Comparison of ENCODE assay signal across 36 cellular contexts in genomic region chr12:78586790-78587189, GRCh38.
"Had no signal": no experiment of that assay in that cellular context is flagged by ENCODE, and none has a peak within 500 bp of the region (broad histone marks: within the 10 kb centered on the region; RNA-seq: fewer than 3 reads in every experiment).

No MANE protein-coding gene starts in this region.

- DNase-seq: activated CD4-positive, alpha-beta memory T cell treated with anti-CD3 and anti-CD28 coated beads, Interleukin-2, amount 10 ng/mL, durations not matched to agents 7 days and 5 days; activated CD4-positive, alpha-beta T cell treated with anti-CD3 and anti-CD28 coated beads for 1 hour; activated CD4-positive, alpha-beta T cell treated with anti-CD3 and anti-CD28 coated beads for 36 hours; activated CD4-positive, alpha-beta T cell treated with anti-CD3 and anti-CD28 coated beads for 48 hours; activated CD4-positive, alpha-beta T cell treated with anti-CD3 and anti-CD28 coated beads, Interleukin-2, amount 10 ng/mL, durations not matched to agents 7 days and 5 days; activated CD4-positive, alpha-beta T cell treated with anti-CD3 and anti-CD28 coated beads, Interleukin-2, amount 50 U/mL, for 48 hours; activated CD4-positive, CD25-positive, alpha-beta regulatory T cell; activated CD8-positive, alpha-beta memory T cell treated with anti-CD3 and anti-CD28 coated beads for 24 hours; activated CD8-positive, alpha-beta memory T cell treated with anti-CD3 and anti-CD28 coated beads, Interleukin-2, amount 10 ng/mL, durations not matched to agents 7 days and 5 days; activated CD8-positive, alpha-beta memory T cell treated with anti-CD3 and anti-CD28 coated beads, Interleukin-2, amount 50 U/mL, for 48 hours; activated CD8-positive, alpha-beta T cell treated with anti-CD3 and anti-CD28 coated beads, Interleukin-2, amount 10 ng/mL, durations not matched to agents 7 days and 5 days; activated effector memory CD4-positive, alpha-beta T cell treated with Interleukin-2 at 50 U/mL for 16 hours; activated gamma-delta T cell; activated naive CD4-positive, alpha-beta T cell treated with anti-CD3 and anti-CD28 coated beads, Interleukin-2, amount 10 ng/mL, durations not matched to agents 7 days and 5 days; activated naive CD4-positive, alpha-beta T cell treated with Interleukin-2 at 50 U/mL for 16 hours; activated naive CD8-positive, alpha-beta T cell treated with anti-CD3 and anti-CD28 coated beads, Interleukin-2, amount 10 ng/mL, durations not matched to agents 7 days and 5 days; activated naive CD8-positive, alpha-beta T cell treated with anti-CD3 and anti-CD28 coated beads, Interleukin-2, amount 50 U/mL, for 24 hours; activated T-cell treated with anti-CD3 and anti-CD28 coated beads, Interleukin-2, amount 50 U/mL, for 24 hours; activated T-cell treated with anti-CD3 and anti-CD28 coated beads, Interleukin-2, amount 50 U/mL, for 48 hours; amygdala; anterior cingulate cortex; body of pancreas; brain microvascular endothelial cell; central memory CD4-positive, alpha-beta T cell; T-helper 1 cell; T-helper 2 cell; T-helper 9 cell; WERI-Rb-1 had no signal

- H3K36me3 Mint-ChIP-seq: activated CD8-positive, alpha-beta memory T cell treated with anti-CD3 and anti-CD28 coated beads, Interleukin-2, amount 10 ng/mL, durations not matched to agents 7 days and 5 days; activated naive CD4-positive, alpha-beta T cell treated with anti-CD3 and anti-CD28 coated beads, Interleukin-2, amount 10 ng/mL, durations not matched to agents 7 days and 5 days; activated naive CD4-positive, alpha-beta T cell treated with anti-CD3 and anti-CD28 coated beads, Interleukin-2, amount 50 U/mL, for 24 hours; activated naive CD8-positive, alpha-beta T cell; activated naive CD8-positive, alpha-beta T cell treated with anti-CD3 and anti-CD28 coated beads, Interleukin-2, amount 10 ng/mL, durations not matched to agents 7 days and 5 days; WTC11 had no signal

- ATAC-seq: activated CD4-positive, alpha-beta T cell treated with anti-CD3 and anti-CD28 coated beads for 36 hours; activated CD4-positive, CD25-positive, alpha-beta regulatory T cell treated with anti-CD3 and anti-CD28 coated beads, Interleukin-2, amount 50 U/mL, for 24 hours; activated CD8-positive, alpha-beta memory T cell treated with anti-CD3 and anti-CD28 coated beads, Interleukin-2, amount 10 ng/mL, durations not matched to agents 7 days and 5 days; activated CD8-positive, alpha-beta T cell treated with anti-CD3 and anti-CD28 coated beads, Interleukin-2, amount 10 ng/mL, durations not matched to agents 7 days and 5 days; activated naive CD8-positive, alpha-beta T cell treated with anti-CD3 and anti-CD28 coated beads, Interleukin-2, amount 50 U/mL, for 24 hours; body of pancreas; WTC11 had no signal

- H3K27me3 ChIP-seq: body of pancreas, brain microvascular endothelial cell, breast epithelium had no signal

- H3K36me3 ChIP-seq: brain microvascular endothelial cell, WERI-Rb-1 had no signal

- H3K27ac Mint-ChIP-seq: activated CD4-positive, alpha-beta memory T cell treated with anti-CD3 and anti-CD28 coated beads, Interleukin-2, amount 10 ng/mL, durations not matched to agents 7 days and 5 days; activated CD4-positive, alpha-beta T cell treated with anti-CD3 and anti-CD28 coated beads for 36 hours; activated CD4-positive, alpha-beta T cell treated with anti-CD3 and anti-CD28 coated beads, Interleukin-2, amount 10 ng/mL, durations not matched to agents 7 days and 5 days; activated CD8-positive, alpha-beta memory T cell treated with anti-CD3 and anti-CD28 coated beads, Interleukin-2, amount 10 ng/mL, durations not matched to agents 7 days and 5 days; activated CD8-positive, alpha-beta T cell treated with anti-CD3 and anti-CD28 coated beads, Interleukin-2, amount 10 ng/mL, durations not matched to agents 7 days and 5 days; activated naive CD4-positive, alpha-beta T cell treated with anti-CD3 and anti-CD28 coated beads, Interleukin-2, amount 10 ng/mL, durations not matched to agents 7 days and 5 days; activated naive CD4-positive, alpha-beta T cell treated with anti-CD3 and anti-CD28 coated beads, Interleukin-2, amount 50 U/mL, for 24 hours; activated naive CD8-positive, alpha-beta T cell; activated naive CD8-positive, alpha-beta T cell treated with anti-CD3 and anti-CD28 coated beads, Interleukin-2, amount 10 ng/mL, durations not matched to agents 7 days and 5 days; activated naive CD8-positive, alpha-beta T cell treated with anti-CD3 and anti-CD28 coated beads, Interleukin-2, amount 50 U/mL, for 24 hours; activated T-cell treated with anti-CD3 and anti-CD28 coated beads, Interleukin-2, amount 50 U/mL, for 24 hours; activated T-helper 2 cell treated with anti-CD3 and anti-CD28 coated beads, Interferon-gamma antibody, Interleukin-2, Interleukin-4, amounts not matched to agents 10 μg/mL and 5 μg/mL and 100 μg/mL, durations not matched to agents 14 hours and 24 hours and 36 hours; T-helper 1 cell treated with Interleukin-12 subunit alpha and Interleukin-12 subunit beta and Interleukin-4 antibody, amounts not matched to agents 30 μg/mL and 1 μg/mL, for 36 hours; T-helper 2 cell treated with Interferon-gamma antibody and Interleukin-4, amounts not matched to agents 5 μg/mL and 100 μg/mL, for 36 hours; WTC11 had no signal

- H3K4me3 Mint-ChIP-seq: activated CD4-positive, alpha-beta memory T cell treated with anti-CD3 and anti-CD28 coated beads, Interleukin-2, amount 10 ng/mL, durations not matched to agents 7 days and 5 days; activated CD4-positive, alpha-beta T cell treated with anti-CD3 and anti-CD28 coated beads for 36 hours; activated CD4-positive, alpha-beta T cell treated with anti-CD3 and anti-CD28 coated beads, Interleukin-2, amount 10 ng/mL, durations not matched to agents 7 days and 5 days; activated CD8-positive, alpha-beta memory T cell treated with anti-CD3 and anti-CD28 coated beads, Interleukin-2, amount 10 ng/mL, durations not matched to agents 7 days and 5 days; activated CD8-positive, alpha-beta T cell treated with anti-CD3 and anti-CD28 coated beads, Interleukin-2, amount 10 ng/mL, durations not matched to agents 7 days and 5 days; activated naive CD4-positive, alpha-beta T cell treated with anti-CD3 and anti-CD28 coated beads, Interleukin-2, amount 10 ng/mL, durations not matched to agents 7 days and 5 days; activated naive CD4-positive, alpha-beta T cell treated with anti-CD3 and anti-CD28 coated beads, Interleukin-2, amount 50 U/mL, for 24 hours; activated naive CD8-positive, alpha-beta T cell; activated naive CD8-positive, alpha-beta T cell treated with anti-CD3 and anti-CD28 coated beads, Interleukin-2, amount 10 ng/mL, durations not matched to agents 7 days and 5 days; activated naive CD8-positive, alpha-beta T cell treated with anti-CD3 and anti-CD28 coated beads, Interleukin-2, amount 50 U/mL, for 24 hours; activated T-cell treated with anti-CD3 and anti-CD28 coated beads, Interleukin-2, amount 50 U/mL, for 24 hours; T-helper 1 cell treated with Interleukin-12 subunit alpha and Interleukin-12 subunit beta and Interleukin-4 antibody, amounts not matched to agents 30 μg/mL and 1 μg/mL, for 36 hours; T-helper 2 cell treated with Interferon-gamma antibody and Interleukin-4, amounts not matched to agents 5 μg/mL and 100 μg/mL, for 36 hours; WTC11 had no signal

- H3K4me3 ChIP-seq: body of pancreas, breast epithelium had no signal

- H3K27me3 Mint-ChIP-seq: activated CD4-positive, alpha-beta memory T cell treated with anti-CD3 and anti-CD28 coated beads, Interleukin-2, amount 10 ng/mL, durations not matched to agents 7 days and 5 days; activated CD4-positive, alpha-beta T cell treated with anti-CD3 and anti-CD28 coated beads for 36 hours; activated CD4-positive, alpha-beta T cell treated with anti-CD3 and anti-CD28 coated beads, Interleukin-2, amount 10 ng/mL, durations not matched to agents 7 days and 5 days; activated CD8-positive, alpha-beta memory T cell treated with anti-CD3 and anti-CD28 coated beads, Interleukin-2, amount 10 ng/mL, durations not matched to agents 7 days and 5 days; activated naive CD4-positive, alpha-beta T cell treated with anti-CD3 and anti-CD28 coated beads, Interleukin-2, amount 10 ng/mL, durations not matched to agents 7 days and 5 days; activated naive CD4-positive, alpha-beta T cell treated with anti-CD3 and anti-CD28 coated beads, Interleukin-2, amount 50 U/mL, for 24 hours; activated naive CD8-positive, alpha-beta T cell; activated naive CD8-positive, alpha-beta T cell treated with anti-CD3 and anti-CD28 coated beads, Interleukin-2, amount 10 ng/mL, durations not matched to agents 7 days and 5 days; activated naive CD8-positive, alpha-beta T cell treated with anti-CD3 and anti-CD28 coated beads, Interleukin-2, amount 50 U/mL, for 24 hours; activated T-cell treated with anti-CD3 and anti-CD28 coated beads, Interleukin-2, amount 50 U/mL, for 24 hours had no signal

- H3K4me1 Mint-ChIP-seq: activated CD4-positive, alpha-beta memory T cell treated with anti-CD3 and anti-CD28 coated beads, Interleukin-2, amount 10 ng/mL, durations not matched to agents 7 days and 5 days; activated CD4-positive, alpha-beta T cell treated with anti-CD3 and anti-CD28 coated beads for 36 hours; activated CD4-positive, alpha-beta T cell treated with anti-CD3 and anti-CD28 coated beads, Interleukin-2, amount 10 ng/mL, durations not matched to agents 7 days and 5 days; activated CD8-positive, alpha-beta memory T cell treated with anti-CD3 and anti-CD28 coated beads, Interleukin-2, amount 10 ng/mL, durations not matched to agents 7 days and 5 days; activated naive CD4-positive, alpha-beta T cell treated with anti-CD3 and anti-CD28 coated beads, Interleukin-2, amount 10 ng/mL, durations not matched to agents 7 days and 5 days; activated naive CD4-positive, alpha-beta T cell treated with anti-CD3 and anti-CD28 coated beads, Interleukin-2, amount 50 U/mL, for 24 hours; activated naive CD8-positive, alpha-beta T cell treated with anti-CD3 and anti-CD28 coated beads, Interleukin-2, amount 10 ng/mL, durations not matched to agents 7 days and 5 days; activated naive CD8-positive, alpha-beta T cell treated with anti-CD3 and anti-CD28 coated beads, Interleukin-2, amount 50 U/mL, for 24 hours; WTC11 had no signal

- H3K4me1 ChIP-seq: body of pancreas, breast epithelium had no signal

- H3K27ac ChIP-seq: body of pancreas, brain microvascular endothelial cell, breast epithelium, WERI-Rb-1 had no signal
